Comparison of ENCODE assay signal across 8 cellular contexts in genomic region chr4:47662975-47663374, GRCh38.
DNase-seq lines count a peak whose midpoint lies in the region; ATAC-seq and TF ChIP-seq lines count a peak whose summit lies in the region.

No MANE protein-coding gene starts in this region.

- H2BK20ac ChIP-seq in IMR-90 (ENCODE audit: low read depth, low read length): no peak overlapping the region

- 0 out of 2 replicates have a peak, but pooled peaks cover 1% of the 10 kb centered on the region for H3K9me3 ChIP-seq in IMR-90 (ENCODE audit: control insufficient read depth, insufficient read depth, low read length)

- no peaks in the 10 kb centered on the region for H3K4me1 ChIP-seq in IMR-90 (ENCODE audit: control insufficient read depth, insufficient read depth, low read length)

- POLR2A ChIA-PET in IMR-90 (lab: Charles Lee; ENCODE audit: unreplicated experiment): no interaction called here

- no peak for TF ChIP-seq RAD21 in IMR-90 (IDR thresholded peaks at IDR 0.05; ENCODE audit: low read length)

- peak; percentile 16; the same call in 1 of the 2 replicates for TF ChIP-seq CTCF in IMR-90 (conservative IDR thresholded peaks at IDR 0.05; ENCODE audit: low read depth, low read length)
- TF ChIP-seq CTCF in nephron progenitor cell (IDR thresholded peaks at IDR 0.05): peak; percentile 29

- H4K8ac ChIP-seq in IMR-90 (ENCODE audit: low read depth in 2 of 2, low read length in 2 of 2): no peak overlapping the region

- no peak overlapping the region for H2BK15ac ChIP-seq in IMR-90 (ENCODE audit: low read depth, low read length)

- in situ Hi-C loops in IMR-90 (cut with MboI; ENCODE audit: low sequenced_read_pairs): no loop called here

- H3K14ac ChIP-seq in IMR-90 (replicated peaks; ENCODE audit: low read depth, low read length): no peak overlapping the region

- no TSS peak for BruUV-seq in IMR-90 (replicated peaks; lab: Mats Ljungman, UMichigan)

- no peak overlapping the region for H2AK9ac ChIP-seq in IMR-90 (replicated peaks; ENCODE audit: low read depth, low read length, poor library complexity)

- WGBS in IMR-90 (ENCODE audit: extremely low coverage in 2 of 2, insufficient read length in 1 of 2), 2 experiments: no CpG with 5 or more reads among the region's 3 CpGs

- H3K36me3 Mint-ChIP-seq in nephron progenitor cell (ENCODE audit: low read depth): no peaks in the 10 kb centered on the region

- H2BK5ac ChIP-seq in IMR-90 (ENCODE audit: low read depth, low read length, poor library complexity, severe bottlenecking): no peak overlapping the region

- H2BK120ac ChIP-seq in IMR-90 (ENCODE audit: low read depth, low read length): no peak overlapping the region

- H3K27me3 ChIP-seq in IMR-90 (ENCODE audit: control insufficient read depth, insufficient read depth, low read length): peaks cover 3% of the 10 kb centered on the region

- H3K4me3 ChIP-seq in IMR-90 (ENCODE audit: insufficient read depth, low read depth, low read length): no peak overlapping the region

- H4K91ac ChIP-seq in IMR-90 (ENCODE audit: insufficient read depth, low read depth, low read length): no peak overlapping the region

- no peak overlapping the region for H3K4me3 Mint-ChIP-seq in nephron progenitor cell

- H3K27me3 Mint-ChIP-seq in nephron progenitor cell (ENCODE audit: low read depth, poor library complexity): peaks cover 4% of the 10 kb centered on the region

- no peak overlapping the region for H3K9ac ChIP-seq in IMR-90 (ENCODE audit: low read depth, low read length)

- no peaks in the 10 kb centered on the region for H3K36me3 ChIP-seq in IMR-90 (ENCODE audit: control insufficient read depth, insufficient read depth, low read length)

- H3K4me2 ChIP-seq in IMR-90 (ENCODE audit: low read depth, low read length): no peak overlapping the region

- DNase-seq in Daoy (ENCODE audit: low read depth) (peak; percentile 8), IMR-90 (no peak), nephron progenitor cell (peak; percentile 6), NCI-H526 treated with DMSO at 0.1 percent for 48 hours (lab: John Stamatoyannopoulos, UW) (no peak)
- DNase-seq in activated T-helper 9 cell treated with anti-CD3 and anti-CD28 coated beads, Interleukin-2, amount 50 U/mL, for 16 hours (ENCODE audit: low read depth): peak; percentile 2

- H3K9me1 ChIP-seq in IMR-90 (ENCODE audit: insufficient read depth, low read length): no peaks in the 10 kb centered on the region

- ATAC-seq in IMR-90 (ENCODE audit: low read depth): no peak
- no peak for ATAC-seq in GM19455 (IDR thresholded peaks at IDR 0.05; ENCODE audit: unreplicated experiment)
- ATAC-seq in HG03039 (IDR thresholded peaks at IDR 0.05; ENCODE audit: unreplicated experiment): no peak
- ATAC-seq in HG03469 (IDR thresholded peaks at IDR 0.05; ENCODE audit: unreplicated experiment): no peak

- H2AFZ ChIP-seq in IMR-90 (replicated peaks; ENCODE audit: low read length, poor library complexity): no peak overlapping the region

- H2AK5ac ChIP-seq in IMR-90 (ENCODE audit: low read depth, low read length): no peak overlapping the region

- H3K27ac Mint-ChIP-seq in nephron progenitor cell: no peak overlapping the region

- H3K9me3 Mint-ChIP-seq in nephron progenitor cell: peaks cover 6% of the 10 kb centered on the region

- no peak overlapping the region for H3K27ac ChIP-seq in IMR-90 (ENCODE audit: insufficient read depth, low read length)

- no peaks in the 10 kb centered on the region for H3K79me1 ChIP-seq in IMR-90 (ENCODE audit: low read depth in 1 of 2, low read length in 2 of 2)

- dilution Hi-C loops in IMR-90 (cut with HindIII; ENCODE audit: low sequenced_read_pairs, unreplicated experiment): no loop called here

- TF ChIP-seq POLR2A in IMR-90 (IDR thresholded peaks at IDR 0.05; ENCODE audit: low read depth, low read length): no peak

- no peak overlapping the region for H3K56ac ChIP-seq in IMR-90 (ENCODE audit: extremely low read depth, insufficient read depth, low read length)

- no peak overlapping the region for H3K18ac ChIP-seq in IMR-90 (ENCODE audit: low read depth, low read length)

- H4K5ac ChIP-seq in IMR-90 (ENCODE audit: low read depth, low read length): no peak overlapping the region

- CTCF ChIA-PET in IMR-90 (lab: Yijun Ruan, JAX): interaction anchor here (0.6 to 0.7 kb wide), 2 partner anchors 57 to 628 kb away, joined by 4 to 5 read pairs; no protein-coding TSS in a partner anchor

- no peak overlapping the region for H3K23ac ChIP-seq in IMR-90 (ENCODE audit: low read depth, low read length)

- intact Hi-C loops in IMR-90 (cut with micrococcal nuclease): no loop called here

- no peaks in the 10 kb centered on the region for H3K4me1 Mint-ChIP-seq in nephron progenitor cell

- H4K20me1 ChIP-seq in IMR-90 (ENCODE audit: insufficient read depth, low read length): no peaks in the 10 kb centered on the region

- H3K4ac ChIP-seq in IMR-90 (ENCODE audit: low read depth, low read length): no peak overlapping the region

TF ChIP-seq in IMR-90, 13 proteins besides CTCF, POLR2A, EP300 and RAD21:
- TF ChIP-seq NFE2L2 (IDR thresholded peaks at IDR 0.05; ENCODE audit: low read depth, low read length): no peak
- TF ChIP-seq, protein P1, sequence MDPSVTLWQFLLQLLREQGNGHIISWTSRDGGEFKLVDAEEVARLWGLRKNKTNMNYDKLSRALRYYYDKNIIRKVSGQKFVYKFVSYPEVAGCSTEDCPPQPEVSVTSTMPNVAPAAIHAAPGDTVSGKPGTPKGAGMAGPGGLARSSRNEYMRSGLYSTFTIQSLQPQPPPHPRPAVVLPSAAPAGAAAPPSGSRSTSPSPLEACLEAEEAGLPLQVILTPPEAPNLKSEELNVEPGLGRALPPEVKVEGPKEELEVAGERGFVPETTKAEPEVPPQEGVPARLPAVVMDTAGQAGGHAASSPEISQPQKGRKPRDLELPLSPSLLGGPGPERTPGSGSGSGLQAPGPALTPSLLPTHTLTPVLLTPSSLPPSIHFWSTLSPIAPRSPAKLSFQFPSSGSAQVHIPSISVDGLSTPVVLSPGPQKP (IDR thresholded peaks at IDR 0.05; ENCODE audit: borderline replicate concordance, low read depth, low read length): no peak
- TF ChIP-seq USF2 (IDR thresholded peaks at IDR 0.05; ENCODE audit: low read depth, low read length): no peak
- TF ChIP-seq RCOR1 (IDR thresholded peaks at IDR 0.05; ENCODE audit: insufficient replicate concordance, low read length): no peak
- no peak for TF ChIP-seq CHD1 (IDR thresholded peaks at IDR 0.05; ENCODE audit: low read depth, low read length)
- no peak for TF ChIP-seq SMC3 (IDR thresholded peaks at IDR 0.05; ENCODE audit: low read depth, low read length)
- TF ChIP-seq CEBPB (IDR thresholded peaks at IDR 0.05; ENCODE audit: low read depth, low read length): no peak
- no peak for TF ChIP-seq MAFK (IDR thresholded peaks at IDR 0.05; ENCODE audit: low read depth, low read length)
- no peak for TF ChIP-seq MXI1 (IDR thresholded peaks at IDR 0.05; ENCODE audit: borderline replicate concordance, low read depth, low read length)
- no peak for TF ChIP-seq FOS (IDR thresholded peaks at IDR 0.05; ENCODE audit: low read depth, low read length)
- no peak for TF ChIP-seq BHLHE40 (IDR thresholded peaks at IDR 0.05; ENCODE audit: low read depth, low read length)
- TF ChIP-seq RFX5 (IDR thresholded peaks at IDR 0.05; ENCODE audit: low read depth, low read length): no peak
- TF ChIP-seq MAZ (IDR thresholded peaks at IDR 0.05; ENCODE audit: borderline replicate concordance, low read depth, low read length): no peak

Comparison
In these comparisons a context has a peak if more than half of its experiments do, and no peak if none do; other contexts are left out.
1. DNase-seq: peak in Daoy (single experiment), activated T-helper 9 cell treated with anti-CD3 and anti-CD28 coated beads, Interleukin-2, amount 50 U/mL, for 16 hours (single experiment) and nephron progenitor cell (single experiment); none in IMR-90 (single experiment) and NCI-H526 treated with DMSO at 0.1 percent for 48 hours (single experiment).